ENCODE assay signal across 7 cellular contexts in genomic region chr6:87705070-87705691, GRCh38. TPM values are rescaled to one million over a fixed set of nuclear protein-coding genes. Genes with fewer than 3 reads are reported as not detected.
DNase-seq lines count a peak whose midpoint lies in the region; ATAC-seq and TF ChIP-seq lines count a peak whose summit lies in the region.

No MANE protein-coding gene starts in this region.

- intact Hi-C loops in aorta (cut with DNase I) (loop anchor here in 1 of 2 donors (10.0 kb wide), 1 partner anchor 120 kb away; the partner anchor contains the start of gene RARS2), posterior cingulate gyrus (cut with DNase I) (loop anchor here (10.0 kb wide), 1 partner anchor 120 kb away; the partner anchor contains the start of gene RARS2)

- H2AFZ ChIP-seq in OCI-LY3 (ENCODE audit: low read depth, low read length) = no peak overlapping the region

- H3K4me2 ChIP-seq in OCI-LY3 (ENCODE audit: low read length) = peak overlapping the region; percentile 71

- H3K36me3 ChIP-seq in HEK293 (ENCODE audit: control insufficient read depth in 2 of 2, insufficient read depth in 1 of 2, low read length in 2 of 2) = peaks cover 0 to 4% of the 10 kb centered on the region in 2 experiments; a peak in 1 of 3 replicates
- peaks cover 7% of the 10 kb centered on the region for H3K36me3 ChIP-seq in OCI-LY3 (replicated peaks; ENCODE audit: low read depth, low read length)
- H3K36me3 ChIP-seq in neutrophil = no peaks in the 10 kb centered on the region
- no peaks in the 10 kb centered on the region for H3K36me3 ChIP-seq in aorta (ENCODE audit: control insufficient read depth in 1 of 2, insufficient read depth in 2 of 2, low read length in 1 of 2)

- ATAC-seq in GM18873 (IDR thresholded peaks at IDR 0.05; ENCODE audit: low FRiP score, unreplicated experiment) (peak; percentile 68), aorta (ENCODE audit: low FRiP score) (no peak)

- 85 to 91% methylated on average over 4 of the region's 4 CpGs for WGBS in aorta, 2 donors

- TF ChIP-seq CTCF in HEK293 (tag by site-specific recombination; IDR thresholded peaks at IDR 0.05) (no peak), OCI-LY3 (IDR thresholded peaks at IDR 0.05; ENCODE audit: low read depth, low read length) (no peak), neutrophil (IDR thresholded peaks at IDR 0.05) (no peak)

- POLR2A ChIA-PET in HEK293 (lab: Yijun Ruan, JAX) = no interaction called here

- no peaks in the 10 kb centered on the region for H3K9me3 ChIP-seq in HEK293 (ENCODE audit: control insufficient read depth, insufficient read depth, low read depth, low read length)
- no peaks in the 10 kb centered on the region for H3K9me3 ChIP-seq in OCI-LY3 (ENCODE audit: insufficient read depth, low read length)
- no peaks in the 10 kb centered on the region for H3K9me3 ChIP-seq in neutrophil
- no peaks in the 10 kb centered on the region for H3K9me3 ChIP-seq in aorta (ENCODE audit: control insufficient read depth, low read length)

- CTCF ChIA-PET in HEK293 (lab: Yijun Ruan, JAX) = interaction anchor here (0.6 kb wide), 1 partner anchor 471 kb away, joined by 4 read pairs; no protein-coding TSS in a partner anchor

- DNase-seq in NCI-H69 (lab: John Stamatoyannopoulos, UW) (no peak), aorta (no peak), posterior cingulate gyrus (no peak)

- peaks cover 5% of the 10 kb centered on the region; the same call in 1 of the 2 replicates for H4K20me1 ChIP-seq in OCI-LY3 (ENCODE audit: insufficient read depth, low read length)

- H3K4me3 ChIP-seq in HEK293 (ENCODE audit: low read depth, low read length) (no peak overlapping the region), OCI-LY3 (ENCODE audit: low read length) (peak overlapping the region; percentile 38; the same call in 1 of the 2 replicates), neutrophil (ENCODE audit: low read depth in 1 of 2, low read length in 1 of 2) (no peak overlapping the region), aorta (ENCODE audit: low read length in 2 of 2) (no peak overlapping the region)

- H3K4me1 ChIP-seq in HEK293 (ENCODE audit: control insufficient read depth, insufficient read depth, low read length) = 0 out of 2 replicates have a peak, but pooled peaks cover 3% of the 10 kb centered on the region
- H3K4me1 ChIP-seq in OCI-LY3 (ENCODE audit: low read length) = peaks cover 40% of the 10 kb centered on the region
- H3K4me1 ChIP-seq in neutrophil (ENCODE audit: control insufficient read depth in 1 of 2, insufficient read depth in 1 of 2, low read depth in 1 of 2, low read length in 1 of 2) = peaks cover 10 to 13% of the 10 kb centered on the region in 2 experiments
- H3K4me1 ChIP-seq in aorta (ENCODE audit: control insufficient read depth in 1 of 2, insufficient read depth in 2 of 2, low read length in 2 of 2) = no peaks in the 10 kb centered on the region

- peaks cover 19% of the 10 kb centered on the region for H3K79me2 ChIP-seq in OCI-LY3 (ENCODE audit: low read length)

- H3K9ac ChIP-seq in OCI-LY3 (ENCODE audit: low read length) = peak overlapping the region; percentile 50; the same call in 1 of the 2 replicates

- H3K27ac ChIP-seq in HEK293 (ENCODE audit: extremely low read depth, low read depth, low read length) = peak overlapping the region; percentile 31; the same call in 1 of the 2 replicates
- H3K27ac ChIP-seq in OCI-LY3 (ENCODE audit: low read length) = peak overlapping the region; percentile 82
- H3K27ac ChIP-seq in neutrophil = peak overlapping the region; percentile 17
- no peak overlapping the region for H3K27ac ChIP-seq in aorta (ENCODE audit: low read depth in 1 of 2, low read length in 2 of 2)

- no peaks in the 10 kb centered on the region for H3K27me3 ChIP-seq in OCI-LY3 (ENCODE audit: low read depth, low read length)
- no peaks in the 10 kb centered on the region for H3K27me3 ChIP-seq in neutrophil
- no peaks in the 10 kb centered on the region for H3K27me3 ChIP-seq in aorta (ENCODE audit: control insufficient read depth in 1 of 2, insufficient read depth in 2 of 2, low read length in 1 of 2)

TF ChIP-seq in HEK293, 187 proteins besides CTCF, POLR2A, EP300 and RAD21:
- TF ChIP-seq, protein P1, sequence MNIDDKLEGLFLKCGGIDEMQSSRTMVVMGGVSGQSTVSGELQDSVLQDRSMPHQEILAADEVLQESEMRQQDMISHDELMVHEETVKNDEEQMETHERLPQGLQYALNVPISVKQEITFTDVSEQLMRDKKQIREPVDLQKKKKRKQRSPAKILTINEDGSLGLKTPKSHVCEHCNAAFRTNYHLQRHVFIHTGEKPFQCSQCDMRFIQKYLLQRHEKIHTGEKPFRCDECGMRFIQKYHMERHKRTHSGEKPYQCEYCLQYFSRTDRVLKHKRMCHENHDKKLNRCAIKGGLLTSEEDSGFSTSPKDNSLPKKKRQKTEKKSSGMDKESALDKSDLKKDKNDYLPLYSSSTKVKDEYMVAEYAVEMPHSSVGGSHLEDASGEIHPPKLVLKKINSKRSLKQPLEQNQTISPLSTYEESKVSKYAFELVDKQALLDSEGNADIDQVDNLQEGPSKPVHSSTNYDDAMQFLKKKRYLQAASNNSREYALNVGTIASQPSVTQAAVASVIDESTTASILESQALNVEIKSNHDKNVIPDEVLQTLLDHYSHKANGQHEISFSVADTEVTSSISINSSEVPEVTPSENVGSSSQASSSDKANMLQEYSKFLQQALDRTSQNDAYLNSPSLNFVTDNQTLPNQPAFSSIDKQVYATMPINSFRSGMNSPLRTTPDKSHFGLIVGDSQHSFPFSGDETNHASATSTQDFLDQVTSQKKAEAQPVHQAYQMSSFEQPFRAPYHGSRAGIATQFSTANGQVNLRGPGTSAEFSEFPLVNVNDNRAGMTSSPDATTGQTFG (tag by site-specific recombination; IDR thresholded peaks at IDR 0.05; ENCODE audit: borderline replicate concordance) = no peak
- TF ChIP-seq ZNF391 (tag by site-specific recombination; IDR thresholded peaks at IDR 0.05; ENCODE audit: borderline replicate concordance, low read depth) (no peak), ZNF629 (tag by site-specific recombination; IDR thresholded peaks at IDR 0.05) (no peak), ZNF121 (tag by site-specific recombination; IDR thresholded peaks at IDR 0.05) (no peak), ZNF510 (tag by site-specific recombination; IDR thresholded peaks at IDR 0.05; ENCODE audit: insufficient replicate concordance) (no peak), ZNF132 (tag by site-specific recombination; IDR thresholded peaks at IDR 0.05; ENCODE audit: borderline replicate concordance) (no peak), ELK4 (IDR thresholded peaks at IDR 0.05; ENCODE audit: borderline replicate concordance, low read depth, low read length) (no peak), ZNF747 (tag by site-specific recombination; IDR thresholded peaks at IDR 0.05) (no peak), ZNF658 (tag by site-specific recombination; IDR thresholded peaks at IDR 0.05) (no peak), ZNF311 (tag by site-specific recombination; IDR thresholded peaks at IDR 0.05; ENCODE audit: borderline replicate concordance) (no peak), YY1 (tag by site-specific recombination; IDR thresholded peaks at IDR 0.05) (no peak), ZNF600 (tag by site-specific recombination; IDR thresholded peaks at IDR 0.05) (no peak), ZNF701 (tag by site-specific recombination; IDR thresholded peaks at IDR 0.05) (no peak), KLF7 (tag by site-specific recombination; IDR thresholded peaks at IDR 0.05; ENCODE audit: borderline replicate concordance) (no peak), PRDM6 (tag by site-specific recombination; IDR thresholded peaks at IDR 0.05) (0 out of 2 replicates have a peak, but pooled peaks have one; percentile 30), ZNF768 (tag by site-specific recombination; IDR thresholded peaks at IDR 0.05) (no peak), OSR2 (tag by site-specific recombination; IDR thresholded peaks at IDR 0.05) (peak; percentile 32), ZBTB20 (tag by site-specific recombination; IDR thresholded peaks at IDR 0.05) (no peak), ZBTB17 (tag by site-specific recombination; IDR thresholded peaks at IDR 0.05) (peak; percentile 22; the same call in 1 of the 2 replicates), ZNF221 (tag by site-specific recombination; IDR thresholded peaks at IDR 0.05; ENCODE audit: borderline replicate concordance) (no peak), SP7 (tag by site-specific recombination; IDR thresholded peaks at IDR 0.05) (peak; percentile 35; the same call in 1 of the 2 replicates)

RNA-seq across cellular contexts. Expression of gene AKIRIN2, which starts 3.1 kb away (rescaled TPM):
- 10 to 100 TPM; 38.5 to 43.5 TPM for total RNA-seq in aorta
- polyA plus RNA-seq in aorta = 10 to 100 TPM; 17.8 to 25.1 TPM

Comparison
In these comparisons a context has a peak if more than half of its experiments do, and no peak if none do; other contexts are left out.
1. H3K27ac ChIP-seq: peak in HEK293 (single experiment), OCI-LY3 (single experiment) and neutrophil (single experiment); none in aorta (0 of 2).